Comparison of ENCODE assay signal across 8 cellular contexts in the genomic region with DNA sequence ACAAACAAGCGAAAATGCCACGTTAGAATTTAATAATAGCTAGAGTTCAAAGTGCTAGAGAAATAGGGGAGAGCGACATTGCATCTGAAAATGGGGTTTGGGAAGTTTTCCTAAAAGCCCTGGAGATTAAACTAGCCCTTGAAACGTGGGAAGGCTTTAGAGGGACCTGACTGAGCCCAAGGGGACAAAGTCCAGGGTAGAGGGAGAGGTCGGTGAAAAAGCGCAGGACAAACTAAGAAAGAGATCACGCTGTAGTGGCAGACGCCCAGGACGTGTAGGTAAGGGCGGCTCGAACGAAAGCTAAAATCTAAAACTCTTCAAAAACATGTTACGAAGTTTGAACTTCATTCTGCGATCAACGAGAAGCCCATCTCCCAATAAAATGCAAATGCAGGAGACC. TPM values are rescaled to one million over a fixed set of nuclear protein-coding genes. Genes with fewer than 3 reads are reported as not detected.
A peak's percentile ranks its signal among the peaks of the same experiment; 100 is the strongest.
DNase-seq lines count a peak whose midpoint lies in the region; ATAC-seq, FAIRE-seq and TF ChIP-seq lines count a peak whose summit lies in the region.

No MANE protein-coding gene starts in this region.

- no peak overlapping the region for H3K4ac ChIP-seq in H1 (replicated peaks; ENCODE audit: insufficient read length, low read depth, low read length)

- no peak overlapping the region for H2BK5ac ChIP-seq in H1 (ENCODE audit: low read depth, low read length)

- H4K20me1 ChIP-seq in OCI-LY7 (ENCODE audit: insufficient read depth, low read length), result peaks cover 9% of the 10 kb centered on the region; the same call in 1 of the 2 replicates
- peaks cover 0 to 3% of the 10 kb centered on the region in 2 experiments for H4K20me1 ChIP-seq in H1 (replicated peaks in 1 of 2; ENCODE audit: control insufficient read depth in 1 of 2, insufficient read depth in 2 of 2, low read length in 2 of 2)
- no peaks in the 10 kb centered on the region for H4K20me1 ChIP-seq in osteoblast (ENCODE audit: insufficient read depth, low read length)

- H2AFZ ChIP-seq in OCI-LY7 (ENCODE audit: low read length), result peak overlapping the region; percentile 89
- H2AFZ ChIP-seq in H1 (ENCODE audit: low read length), result no peak overlapping the region
- H2AFZ ChIP-seq in osteoblast (ENCODE audit: low read length), result peak overlapping the region; percentile 92

- H3K23ac ChIP-seq in H1 (ENCODE audit: insufficient read length), result no peak overlapping the region

- no peak for TF ChIP-seq RAD21 in H1 (IDR thresholded peaks at IDR 0.05 in 1 of 2, conservative IDR thresholded peaks at IDR 0.05 in 1 of 2; ENCODE audit: low read depth in 2 of 2, low read length in 2 of 2)

- H2BK120ac ChIP-seq in H1 (replicated peaks; ENCODE audit: low read depth, low read length), result no peak overlapping the region

- H3K9me3 Mint-ChIP-seq in CD4-positive, alpha-beta memory T cell, result no peaks in the 10 kb centered on the region

- H3K79me2 ChIP-seq in OCI-LY7 (ENCODE audit: insufficient read depth, low read depth, low read length) (peaks cover 23% of the 10 kb centered on the region), H1 (ENCODE audit: control insufficient read depth in 1 of 2, insufficient read depth in 2 of 2, low read length in 2 of 2) (peaks cover 0 to 28% of the 10 kb centered on the region in 2 experiments; a peak in 3 of 4 replicates), osteoblast (ENCODE audit: insufficient read depth, low read length) (peaks cover 29% of the 10 kb centered on the region)

- no peak overlapping the region for H2BK15ac ChIP-seq in H1 (ENCODE audit: low read length)

- no peak overlapping the region for H3K14ac ChIP-seq in H1 (ENCODE audit: insufficient read length)

- intact Hi-C loops in CD4-positive, alpha-beta memory T cell (cut with micrococcal nuclease), result no loop called here
- intact Hi-C loops in OCI-LY7 (cut with micrococcal nuclease; ENCODE audit: unreplicated experiment), result loop anchor here (2.0 kb wide), 1 partner anchor 379 kb away; no protein-coding TSS in a partner anchor

- no peaks in the 10 kb centered on the region for H3K9me3 ChIP-seq in CD4-positive, alpha-beta memory T cell (ENCODE audit: control insufficient read depth in 1 of 2, low read length in 2 of 2)
- H3K9me3 ChIP-seq in OCI-LY7 (ENCODE audit: low read length) (no peaks in the 10 kb centered on the region), H1 (ENCODE audit: insufficient read depth in 2 of 2, low read depth in 1 of 2, low read length in 1 of 2) (no peaks in the 10 kb centered on the region), osteoblast (ENCODE audit: low read depth, low read length) (no peaks in the 10 kb centered on the region)

- peaks cover 0 to 5% of the 10 kb centered on the region in 2 donors for H3K36me3 Mint-ChIP-seq in CD4-positive, alpha-beta memory T cell

- H3K27me3 Mint-ChIP-seq in CD4-positive, alpha-beta memory T cell, result no peaks in the 10 kb centered on the region

- TF ChIP-seq POLR2A in H1 (IDR thresholded peaks at IDR 0.05; ENCODE audit: control extremely low read depth in 1 of 2, low read depth in 2 of 2, low read length in 2 of 2) (no peak), GM18505 (IDR thresholded peaks at IDR 0.05; ENCODE audit: borderline replicate concordance, extremely low read depth, insufficient read depth, insufficient read length) (no peak)

- H3K4me1 Mint-ChIP-seq in CD4-positive, alpha-beta memory T cell, result peaks cover 12 to 31% (median 19%) of the 10 kb centered on the region in 4 donors

- no peaks in the 10 kb centered on the region for H3K9me2 ChIP-seq in OCI-LY7 (ENCODE audit: insufficient read depth, low read length)

- no peak overlapping the region for H4K5ac ChIP-seq in H1 (ENCODE audit: insufficient read length, low read depth, low read length)

- H3K36me3 ChIP-seq in CD4-positive, alpha-beta memory T cell (ENCODE audit: insufficient read depth, low read length), result no peaks in the 10 kb centered on the region
- H3K36me3 ChIP-seq in OCI-LY7 (ENCODE audit: insufficient read depth, low read length), result no peaks in the 10 kb centered on the region
- no peaks in the 10 kb centered on the region for H3K36me3 ChIP-seq in H1 (ENCODE audit: control insufficient read depth in 2 of 4, insufficient read depth in 4 of 4, low read length in 3 of 4)
- no peaks in the 10 kb centered on the region for H3K36me3 ChIP-seq in osteoblast (ENCODE audit: insufficient read depth, low read length)

- H3K9ac ChIP-seq in H1 (replicated peaks in 1 of 4; ENCODE audit: extremely low read depth in 1 of 4, low read depth in 3 of 4, low read length in 3 of 4), result no peak overlapping the region; a peak in 1 of 7 replicates

- H2BK12ac ChIP-seq in H1 (ENCODE audit: low read depth, low read length), result no peak overlapping the region

- H3K27me3 ChIP-seq in CD4-positive, alpha-beta memory T cell (ENCODE audit: insufficient read depth, low read length), result no peaks in the 10 kb centered on the region
- H3K27me3 ChIP-seq in H1 (replicated peaks in 1 of 4; ENCODE audit: control insufficient read depth in 3 of 4, extremely low read depth in 1 of 4, insufficient read depth in 3 of 4, low read length in 3 of 4), result no peaks in the 10 kb centered on the region
- H3K27me3 ChIP-seq in osteoblast (ENCODE audit: insufficient read depth, low read length), result no peaks in the 10 kb centered on the region

- no peak for TF ChIP-seq EP300 in H1 (IDR thresholded peaks at IDR 0.05; ENCODE audit: borderline replicate concordance in 1 of 2, low read depth in 2 of 2, low read length in 2 of 2)

- H3K56ac ChIP-seq in H1 (replicated peaks; ENCODE audit: insufficient read length, low read depth, low read length), result no peak overlapping the region

- H2BK20ac ChIP-seq in H1 (ENCODE audit: low read length), result no peak overlapping the region

- peaks cover 16% of the 10 kb centered on the region for H3K4me1 ChIP-seq in CD4-positive, alpha-beta memory T cell (ENCODE audit: insufficient read depth, low read length)
- H3K4me1 ChIP-seq in OCI-LY7 (ENCODE audit: insufficient read depth, low read length, poor library complexity, severe bottlenecking) (peaks cover 31% of the 10 kb centered on the region), H1 (replicated peaks in 1 of 4; ENCODE audit: control insufficient read depth in 3 of 4, insufficient read depth in 4 of 4, low read length in 3 of 4) (peaks cover 0 to 7% (median 3%) of the 10 kb centered on the region in 4 experiments; a peak in 3 of 7 replicates), osteoblast (ENCODE audit: insufficient read depth, low read length) (peaks cover 5% of the 10 kb centered on the region)

- POLR2A ChIA-PET in CD4-positive, alpha-beta memory T cell (lab: Charles Lee; ENCODE audit: partially characterized antibody), result interaction anchor here (0.6 to 1.6 kb wide), 3 partner anchors 9 to 118 kb away, joined by 3 read pairs; no protein-coding TSS in a partner anchor
- POLR2A ChIA-PET in OCI-LY7 (lab: Charles Lee) (interaction anchor here (1.2 to 1.3 kb wide), 4 partner anchors 89 to 377 kb away, joined by 3 to 9 read pairs (median 4); no protein-coding TSS in a partner anchor), H1 (lab: Charles Lee; ENCODE audit: partially characterized antibody) (interaction anchor here (0.9 to 1.6 kb wide), 9 partner anchors 9 to 348 kb away, joined by 3 to 8 read pairs (median 4); no protein-coding TSS in a partner anchor)

- BruUV-seq in OCI-LY7 (replicated peaks; lab: Mats Ljungman, UMichigan), result no TSS peak

- peak overlapping the region in 7 of 8 donors; percentile 88 to 97 (median 92) for H3K4me3 Mint-ChIP-seq in CD4-positive, alpha-beta memory T cell

- peak overlapping the region in 1 of 2 donors; percentile 72 for H3K4me3 ChIP-seq in CD4-positive, alpha-beta memory T cell (ENCODE audit: low read length in 2 of 2)
- H3K4me3 ChIP-seq in OCI-LY7 (ENCODE audit: low read depth, low read length, poor library complexity, severe bottlenecking) (peak overlapping the region; percentile 81), H1 (ENCODE audit: extremely low read depth in 1 of 4, insufficient read depth in 2 of 4, low read depth in 3 of 4, low read length in 4 of 4) (peak overlapping the region; percentile 42 to 84 (median 60); a peak in 7 of 8 replicates), osteoblast (ENCODE audit: insufficient read depth, low read length) (peak overlapping the region; percentile 80)

- no peak for FAIRE-seq in H1 (lab: Jason Lieb, UNC)

- WGBS in H1 (ENCODE audit: extremely low coverage in 1 of 2, insufficient coverage in 1 of 2, insufficient read length in 1 of 2, insufficient replicate concordance in 2 of 2, low coverage in 1 of 2, low lambda C conversion rate in 2 of 2, missing lambda C conversion rate in 1 of 2), 2 experiments, result 71% methylated on average over 13 of the region's 15 CpGs; no CpG with 5 or more reads in 1 of the 2 experiments

- ATAC-seq in HG02623 (IDR thresholded peaks at IDR 0.05; ENCODE audit: unreplicated experiment) (no peak), GM21619 (IDR thresholded peaks at IDR 0.05; ENCODE audit: unreplicated experiment) (no peak), GM18505 (IDR thresholded peaks at IDR 0.05; ENCODE audit: unreplicated experiment) (no peak)
- no peak for ATAC-seq in activated CD4-positive, CD25-positive, alpha-beta regulatory T cell treated with anti-CD3 and anti-CD28 coated beads, Interleukin-2, amount 50 U/mL, for 24 hours

- H3K79me1 ChIP-seq in H1 (ENCODE audit: low read depth, low read length), result no peaks in the 10 kb centered on the region

- TF ChIP-seq CTCF in OCI-LY7 (conservative IDR thresholded peaks at IDR 0.05; ENCODE audit: low read length) (no peak), H1 (IDR thresholded peaks at IDR 0.05; ENCODE audit: control extremely low read depth in 1 of 3, insufficient read depth in 1 of 3, low read depth in 1 of 3, low read length in 3 of 3) (no peak), osteoblast (IDR thresholded peaks at IDR 0.05; ENCODE audit: extremely low read depth, low read depth, low read length) (no peak)

- peak overlapping the region in 4 of 7 donors; percentile 80 to 97 (median 91) for H3K27ac Mint-ChIP-seq in CD4-positive, alpha-beta memory T cell

- H3K27ac ChIP-seq in CD4-positive, alpha-beta memory T cell (ENCODE audit: low read depth, low read length), result peak overlapping the region; percentile 90
- H3K27ac ChIP-seq in OCI-LY7 (ENCODE audit: low read depth, low read length, poor library complexity, severe bottlenecking), result peak overlapping the region; percentile 82
- H3K27ac ChIP-seq in H1 (ENCODE audit: low read depth, low read length), result no peak overlapping the region
- H3K27ac ChIP-seq in osteoblast (ENCODE audit: low read depth, low read length), result peak overlapping the region; percentile 56

- H3K18ac ChIP-seq in H1 (ENCODE audit: extremely low read depth, low read length), result no peak overlapping the region

- CTCF ChIA-PET in CD4-positive, alpha-beta memory T cell (lab: Charles Lee; ENCODE audit: partially characterized antibody), result interaction anchor here (1.4 kb wide), 1 partner anchor 8 kb away, joined by 4 read pairs; no protein-coding TSS in a partner anchor
- CTCF ChIA-PET in OCI-LY7 (lab: Charles Lee; ENCODE audit: unreplicated experiment), result no interaction called here
- CTCF ChIA-PET in H1 (lab: Charles Lee; ENCODE audit: partially characterized antibody), result interaction anchor here (0.9 to 2.0 kb wide), 2 partner anchors 32 to 72 kb away, joined by 3 to 4 read pairs; no protein-coding TSS in a partner anchor

- no peak for DNase-seq in CD4-positive, alpha-beta memory T cell
- DNase-seq in OCI-LY7 (ENCODE audit: low spot score) (no peak), H1 (ENCODE audit: low read depth in 1 of 2, low spot score in 2 of 2) (no peak), osteoblast (ENCODE audit: insufficient read length, low spot score, missing footprints) (peak; percentile 66)

- no peak overlapping the region for H2AK5ac ChIP-seq in H1 (ENCODE audit: low read depth, low read length)

- no peak overlapping the region for H4K91ac ChIP-seq in H1 (replicated peaks; ENCODE audit: insufficient read length, low read length)

- H3K4me2 ChIP-seq in OCI-LY7 (ENCODE audit: low read length) (peak overlapping the region; percentile 98), H1 (ENCODE audit: insufficient read depth in 1 of 2, low read depth in 2 of 2, low read length in 2 of 2) (peak overlapping the region; percentile 59 to 79), osteoblast (ENCODE audit: insufficient read depth, low read length) (peak overlapping the region; percentile 80)

- H4K8ac ChIP-seq in H1 (ENCODE audit: extremely low read depth, insufficient read depth, low read length), result no peak overlapping the region

- H3K23me2 ChIP-seq in H1 (ENCODE audit: low read depth, low read length), result peaks cover 2% of the 10 kb centered on the region; the same call in 1 of the 2 replicates

RNA-seq across cellular contexts. Expression of a gene that starts 1.1 kb away (rescaled TPM):
- 10 to 100 TPM; 23.9 to 25.6 TPM for total RNA-seq in CD4-positive, alpha-beta memory T cell
- polyA plus RNA-seq in CD4-positive, alpha-beta memory T cell, result 1 to 10 TPM; 3.4 to 5.9 TPM
- total RNA-seq in OCI-LY7 (2014; rRNA removed; shearing (Covaris generic)), result 20.6 and 20.9 TPM in 2 replicates
- total RNA-seq in OCI-LY7 (2022), result 25.2 and 25.7 TPM in 2 replicates
- 41.6 and 52.1 TPM in 2 replicates for total RNA-seq in H1 (2021; fragmentation: NEBNext Ultra II Directional; extraction: Animal tissue kit (Norgen Biotek cat#: 25700))
- 7.1 and 14.7 TPM in 2 replicates for polyA plus RNA-seq in H1 (2011; rRNA removed)
- polyA plus RNA-seq in H1 (2011; cell fraction: cytosol; rRNA removed), result 16.9 TPM
- polyA plus RNA-seq in H1 (2011; cell fraction: nucleus; rRNA removed), result 10.5 TPM
- polyA plus RNA-seq in H1 (2012, experiment 1 of 2), result 14.0 to 31.0 TPM (median 18.4 TPM) in 4 replicates
- 2.0 TPM for polyA plus RNA-seq in H1 (2012, experiment 2 of 2)
- polyA plus RNA-seq in H1 (2013, experiment 1 of 2), result 46.2 TPM
- 47.8 TPM for polyA plus RNA-seq in H1 (2013, experiment 2 of 2)
- 26.3 and 49.8 TPM in 2 replicates for polyA minus RNA-seq in H1 (2011; rRNA and poly(A)+ RNA removed)
- 30.5 TPM for polyA minus RNA-seq in H1 (2011; cell fraction: cytosol; rRNA and poly(A)+ RNA removed)
- 54.6 TPM for polyA minus RNA-seq in H1 (2011; cell fraction: nucleus; rRNA and poly(A)+ RNA removed)
- total RNA-seq in osteoblast, result 63.1 and 72.0 TPM in 2 replicates

RNA-seq across cellular contexts. Expression of a gene that starts 31.4 kb away (rescaled TPM):
- not detected for total RNA-seq in CD4-positive, alpha-beta memory T cell
- not detected for polyA plus RNA-seq in CD4-positive, alpha-beta memory T cell
- total RNA-seq in OCI-LY7 (2014; rRNA removed; shearing (Covaris generic)), result not detected in 2 replicates
- total RNA-seq in OCI-LY7 (2022) (not detected in 2 replicates), osteoblast (not detected in 2 replicates)
- total RNA-seq in H1 (2021; fragmentation: NEBNext Ultra II Directional; extraction: Animal tissue kit (Norgen Biotek cat#: 25700)), result not detected in 2 replicates
- not detected in 2 replicates for polyA plus RNA-seq in H1 (2011; rRNA removed)
- not detected for polyA plus RNA-seq in H1 (2011; cell fraction: cytosol; rRNA removed)
- not detected for polyA plus RNA-seq in H1 (2011; cell fraction: nucleus; rRNA removed)
- polyA plus RNA-seq in H1 (2012, experiment 1 of 2), result not detected in 4 replicates
- polyA plus RNA-seq in H1 (2012, experiment 2 of 2), result not detected
- not detected for polyA plus RNA-seq in H1 (2013, experiment 1 of 2)
- not detected for polyA plus RNA-seq in H1 (2013, experiment 2 of 2)
- polyA minus RNA-seq in H1 (2011; rRNA and poly(A)+ RNA removed), result not detected in 2 replicates
- not detected for polyA minus RNA-seq in H1 (2011; cell fraction: cytosol; rRNA and poly(A)+ RNA removed)
- polyA minus RNA-seq in H1 (2011; cell fraction: nucleus; rRNA and poly(A)+ RNA removed), result not detected
